Comparison of ENCODE assay signal across 8 cellular contexts in the genomic region with DNA sequence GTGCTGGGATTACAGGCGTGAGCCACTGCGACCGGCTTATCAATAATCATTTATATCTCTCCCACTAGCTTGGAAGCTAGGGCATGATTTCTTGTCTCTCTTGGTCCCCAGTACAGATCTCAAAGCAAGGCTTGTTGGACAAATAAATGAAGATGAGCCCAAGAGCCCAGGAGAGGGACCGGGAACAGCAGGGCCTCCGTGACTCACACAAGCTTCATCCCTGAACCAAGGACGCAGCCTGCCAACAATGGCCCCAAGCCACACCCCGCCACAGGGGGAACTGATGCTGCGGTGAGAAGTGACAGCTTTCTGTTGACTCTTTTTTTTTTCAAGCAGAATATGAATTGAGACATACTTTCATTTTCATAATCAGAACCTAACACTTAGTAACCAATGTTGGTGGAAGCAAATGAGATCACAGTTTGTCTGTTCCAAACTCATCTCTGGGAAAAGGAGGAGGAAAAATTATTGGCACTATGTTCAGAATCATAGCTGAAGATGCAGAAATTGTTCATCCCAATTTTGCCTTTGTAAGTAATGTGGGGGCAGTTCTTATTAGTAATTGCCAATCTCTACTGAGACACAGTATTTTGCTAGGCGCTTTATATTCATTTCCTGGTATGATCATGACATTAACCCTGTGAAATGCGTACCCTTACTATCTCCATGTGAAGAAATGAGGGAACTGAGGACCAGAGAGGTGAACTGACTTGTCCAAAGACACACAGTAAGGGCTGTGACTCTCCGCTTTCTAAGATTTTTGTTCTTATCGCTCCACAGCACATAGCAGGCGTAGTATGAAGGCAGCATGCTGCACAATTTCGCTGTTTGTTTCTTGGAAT. TPM values are rescaled to one million over a fixed set of nuclear protein-coding genes. Genes with fewer than 3 reads are reported as not detected.
DNase-seq lines count a peak whose midpoint lies in the region; ATAC-seq, FAIRE-seq and TF ChIP-seq lines count a peak whose summit lies in the region.

No MANE protein-coding gene starts in this region.

- H3K4me3 ChIP-seq in bronchial epithelial cell (ENCODE audit: low read depth, low read length): no peak overlapping the region

- no peaks in the 10 kb centered on the region for H3K9me3 Mint-ChIP-seq in activated B cell treated with CpG ODN at 0.5 μM for 24 hours

- peak overlapping the region; percentile 63 for H3K4me3 Mint-ChIP-seq in activated B cell treated with CpG ODN at 0.5 μM for 24 hours

- TF ChIP-seq CTCF in activated B cell treated with CpG ODN at 0.5 μM for 24 hours (IDR thresholded peaks at IDR 0.05): no peak
- TF ChIP-seq CTCF in bronchial epithelial cell (IDR thresholded peaks at IDR 0.05; ENCODE audit: insufficient read depth, low read length, severe bottlenecking): no peak

- intact Hi-C loops in activated B cell treated with CpG ODN at 0.5 μM for 24 hours (cut with micrococcal nuclease): loop anchor here (1.0 kb wide), 3 partner anchors 17 to 73 kb away; no protein-coding TSS in a partner anchor

- peak overlapping the region; percentile 97 for H3K27ac Mint-ChIP-seq in activated B cell treated with CpG ODN at 0.5 μM for 24 hours

- FAIRE-seq in bronchial epithelial cell (lab: Jason Lieb, UNC): no peak

- no peaks in the 10 kb centered on the region for H3K27me3 Mint-ChIP-seq in activated B cell treated with CpG ODN at 0.5 μM for 24 hours

- CTCF ChIA-PET in activated B cell treated with CpG ODN at 0.5 μM for 24 hours (lab: Charles Lee): interaction anchor here (0.7 to 1.1 kb wide), 5 partner anchors 36 to 75 kb away, joined by 3 read pairs; no protein-coding TSS in a partner anchor

- in situ Hi-C loops in G401 (cut with HindIII; ENCODE audit: low sequenced_read_pairs) (no loop called here), KBM-7 (cut with MboI; ENCODE audit: low pct_unique_long_range_greater_than_20kb, low sequenced_read_pairs) (no loop called here)

- H3K4me1 Mint-ChIP-seq in activated B cell treated with CpG ODN at 0.5 μM for 24 hours: peaks cover 44% of the 10 kb centered on the region

- ATAC-seq in GM21529 (IDR thresholded peaks at IDR 0.05; ENCODE audit: unreplicated experiment) (peak; percentile 94), activated B cell treated with CpG ODN at 0.5 μM for 24 hours (ENCODE audit: low read depth) (peak; percentile 84)

- no peaks in the 10 kb centered on the region for H3K36me3 ChIP-seq in bronchial epithelial cell (ENCODE audit: control insufficient read depth, insufficient read depth, low read length)

- POLR2A ChIA-PET in activated B cell treated with CpG ODN at 0.5 μM for 24 hours (lab: Charles Lee): interaction anchor here (0.5 to 3.0 kb wide), 15 partner anchors 11 to 491 kb away, joined by 3 to 18 read pairs (median 7); a partner anchor contains a TSS

- DNase-seq in G401 (ENCODE audit: low spot score): peak; percentile 84
- peak; percentile 72 for DNase-seq in KBM-7
- peak; percentile 66 for DNase-seq in activated B cell treated with CpG ODN at 0.5 μM for 24 hours
- DNase-seq in bronchial epithelial cell (ENCODE audit: low read depth): peak; percentile 89
- DNase-seq in medulla oblongata (ENCODE audit: extremely low spot score): peak; percentile 62
- DNase-seq in stimulated activated CD8-positive, alpha-beta memory T cell treated with anti-CD3 and anti-CD28 coated beads, Interleukin-2, amount 100 ng/mL, for 48 hours (ENCODE audit: low read depth in 2 of 2): peak; percentile 73 to 78
- no peak for DNase-seq in NCI-H1436 (lab: John Stamatoyannopoulos, UW)

- H3K36me3 Mint-ChIP-seq in activated B cell treated with CpG ODN at 0.5 μM for 24 hours (ENCODE audit: low read depth): no peaks in the 10 kb centered on the region

- H3K27me3 ChIP-seq in bronchial epithelial cell (ENCODE audit: control insufficient read depth, insufficient read depth, low read length): no peaks in the 10 kb centered on the region

RNA-seq across cellular contexts. Expression of a gene that starts 6.6 kb away (rescaled TPM):
- 36.6 and 39.1 TPM in 2 replicates for total RNA-seq in G401 (2014; rRNA removed; shearing (Covaris generic))
- 15.0 and 21.2 TPM in 2 replicates for total RNA-seq in activated B cell treated with CpG ODN at 0.5 μM for 24 hours
- total RNA-seq in bronchial epithelial cell: 114 and 194 TPM in 2 replicates

RNA-seq across cellular contexts. Expression of a gene that starts 56.4 kb away (rescaled TPM):
- total RNA-seq in G401 (2014; rRNA removed; shearing (Covaris generic)): 21.3 and 28.7 TPM in 2 replicates
- total RNA-seq in activated B cell treated with CpG ODN at 0.5 μM for 24 hours (69.6 and 72.5 TPM in 2 replicates), bronchial epithelial cell (105 and 116 TPM in 2 replicates)
